ENCODE assay signal across 17 cellular contexts in genomic region chr20:52999040-52999439, GRCh38. TPM values are rescaled to one million over a fixed set of nuclear protein-coding genes. Genes with fewer than 3 reads are reported as not detected.
DNase-seq lines count a peak whose midpoint lies in the region; ATAC-seq and TF ChIP-seq lines count a peak whose summit lies in the region.
"Had no signal": no experiment of that assay in that cellular context is flagged by ENCODE, and none has a peak within 500 bp of the region (broad histone marks: within the 10 kb centered on the region; RNA-seq: fewer than 3 reads in every experiment).

No MANE protein-coding gene starts in this region.

- peak overlapping the region; percentile 75 for H3K27ac Mint-ChIP-seq in activated CD4-positive, alpha-beta memory T cell treated with anti-CD3 and anti-CD28 coated beads for 36 hours
- H3K27ac Mint-ChIP-seq in activated CD4-positive, alpha-beta memory T cell treated with anti-CD3 and anti-CD28 coated beads, Interleukin-2, amount 10 ng/mL, durations not matched to agents 7 days and 5 days = no peak overlapping the region
- peak overlapping the region in 2 of 3 donors; percentile 7 to 59 for H3K27ac Mint-ChIP-seq in CD4-positive, CD25-positive, alpha-beta regulatory T cell
- H3K27ac Mint-ChIP-seq in naive thymus-derived CD8-positive, alpha-beta T cell = peak overlapping the region in 9 of 10 donors; percentile 57 to 92 (median 80)
- no peak overlapping the region for H3K27ac Mint-ChIP-seq in glutamatergic neuron (ENCODE audit: unreplicated experiment)

- peaks cover 22% of the 10 kb centered on the region for H3K36me3 Mint-ChIP-seq in activated CD4-positive, alpha-beta memory T cell treated with anti-CD3 and anti-CD28 coated beads for 36 hours
- no peaks in the 10 kb centered on the region for H3K36me3 Mint-ChIP-seq in activated CD4-positive, alpha-beta memory T cell treated with anti-CD3 and anti-CD28 coated beads, Interleukin-2, amount 10 ng/mL, durations not matched to agents 7 days and 5 days (ENCODE audit: low read depth)
- H3K36me3 Mint-ChIP-seq in CD4-positive, CD25-positive, alpha-beta regulatory T cell = peaks cover 1% of the 10 kb centered on the region
- H3K36me3 Mint-ChIP-seq in naive thymus-derived CD8-positive, alpha-beta T cell = no peaks in the 10 kb centered on the region
- no peaks in the 10 kb centered on the region for H3K36me3 Mint-ChIP-seq in glutamatergic neuron (ENCODE audit: unreplicated experiment)

- intact Hi-C loops in activated CD4-positive, alpha-beta memory T cell treated with anti-CD3 and anti-CD28 coated beads for 36 hours (cut with micrococcal nuclease) = no loop called here

- no peaks in the 10 kb centered on the region for H4K20me1 ChIP-seq in OCI-LY1 (ENCODE audit: insufficient read depth, low read length)
- H4K20me1 ChIP-seq: BLaER1 treated with 17β-estradiol and CSF1 and Interleukin-3, amounts not matched to agents 10 nM and 100 nM had no signal

- no peak overlapping the region for H3K27ac ChIP-seq in CD4-positive, CD25-positive, alpha-beta regulatory T cell (ENCODE audit: insufficient read depth, low read length, poor library complexity, severe bottlenecking)
- H3K27ac ChIP-seq in OCI-LY1 (ENCODE audit: low read depth, low read length, poor library complexity, severe bottlenecking) (peak overlapping the region; percentile 98), suprapubic skin (no peak overlapping the region)
- H3K27ac ChIP-seq: BLaER1 treated with 17β-estradiol and CSF1 and Interleukin-3, amounts not matched to agents 10 nM and 100 nM; HL-60 had no signal

- POLR2A ChIA-PET in activated CD4-positive, alpha-beta memory T cell treated with anti-CD3 and anti-CD28 coated beads for 36 hours (lab: Charles Lee) = interaction anchor here (1.0 kb wide), 1 partner anchor 79 kb away, joined by 3 read pairs; no protein-coding TSS in a partner anchor
- POLR2A ChIA-PET in activated CD4-positive, alpha-beta memory T cell treated with anti-CD3 and anti-CD28 coated beads, Interleukin-2, amount 10 ng/mL, durations not matched to agents 7 days and 5 days (lab: Charles Lee) = interaction anchor here (1.4 kb wide), 1 partner anchor 19 kb away, joined by 3 read pairs; no protein-coding TSS in a partner anchor
- POLR2A ChIA-PET in naive thymus-derived CD8-positive, alpha-beta T cell (lab: Charles Lee) = interaction anchor here (0.5 to 3.1 kb wide), 4 partner anchors 19 to 766 kb away, joined by 3 to 28 read pairs (median 3); no protein-coding TSS in a partner anchor

- ATAC-seq in CD4-positive, CD25-positive, alpha-beta regulatory T cell (ENCODE audit: low read depth in 2 of 2) = no peak
- ATAC-seq in naive thymus-derived CD8-positive, alpha-beta T cell = no peak
- ATAC-seq: HCT116 had no signal

- H3K36me3 ChIP-seq in CD4-positive, CD25-positive, alpha-beta regulatory T cell (ENCODE audit: control insufficient read depth, insufficient read depth, low read length) = no peaks in the 10 kb centered on the region
- H3K36me3 ChIP-seq in OCI-LY1 (ENCODE audit: insufficient read depth, low read length) (no peaks in the 10 kb centered on the region), suprapubic skin (no peaks in the 10 kb centered on the region)
- H3K36me3 ChIP-seq: BLaER1 treated with 17β-estradiol and CSF1 and Interleukin-3, amounts not matched to agents 10 nM and 100 nM had no signal

- CTCF ChIA-PET in activated CD4-positive, alpha-beta memory T cell treated with anti-CD3 and anti-CD28 coated beads for 36 hours (lab: Charles Lee) = interaction anchor here (0.6 kb wide), 1 partner anchor 160 kb away, joined by 3 read pairs; no protein-coding TSS in a partner anchor
- CTCF ChIA-PET in activated CD4-positive, alpha-beta memory T cell treated with anti-CD3 and anti-CD28 coated beads, Interleukin-2, amount 10 ng/mL, durations not matched to agents 7 days and 5 days (lab: Charles Lee) = no interaction called here

- H2AFZ ChIP-seq in OCI-LY1 (ENCODE audit: low read length) = no peak overlapping the region

- no peaks in the 10 kb centered on the region for H3K27me3 ChIP-seq in CD4-positive, CD25-positive, alpha-beta regulatory T cell (ENCODE audit: control insufficient read depth, insufficient read depth, low read length)
- H3K27me3 ChIP-seq in OCI-LY1 (ENCODE audit: insufficient read depth, low read length) = no peaks in the 10 kb centered on the region
- H3K27me3 ChIP-seq in suprapubic skin = no peaks in the 10 kb centered on the region
- H3K27me3 ChIP-seq: BLaER1 treated with 17β-estradiol and CSF1 and Interleukin-3, amounts not matched to agents 10 nM and 100 nM had no signal

- H3K9me3 Mint-ChIP-seq in activated CD4-positive, alpha-beta memory T cell treated with anti-CD3 and anti-CD28 coated beads for 36 hours = no peaks in the 10 kb centered on the region
- no peaks in the 10 kb centered on the region for H3K9me3 Mint-ChIP-seq in activated CD4-positive, alpha-beta memory T cell treated with anti-CD3 and anti-CD28 coated beads, Interleukin-2, amount 10 ng/mL, durations not matched to agents 7 days and 5 days
- peaks cover 0 to 1% (median 0%) of the 10 kb centered on the region in 7 donors for H3K9me3 Mint-ChIP-seq in CD4-positive, CD25-positive, alpha-beta regulatory T cell
- peaks cover 0 to 2% (median 0%) of the 10 kb centered on the region in 9 donors for H3K9me3 Mint-ChIP-seq in naive thymus-derived CD8-positive, alpha-beta T cell
- H3K9me3 Mint-ChIP-seq in glutamatergic neuron (ENCODE audit: unreplicated experiment) = peaks cover 5% of the 10 kb centered on the region

- no peaks in the 10 kb centered on the region for H3K9me3 ChIP-seq in CD4-positive, CD25-positive, alpha-beta regulatory T cell (ENCODE audit: control insufficient read depth in 2 of 2, low read length in 2 of 2)
- H3K9me3 ChIP-seq in OCI-LY1 (ENCODE audit: low read length) (no peaks in the 10 kb centered on the region), suprapubic skin (no peaks in the 10 kb centered on the region)
- H3K9me3 ChIP-seq: BLaER1 treated with 17β-estradiol and CSF1 and Interleukin-3, amounts not matched to agents 10 nM and 100 nM had no signal

- no peak overlapping the region for H3K4me3 ChIP-seq in CD4-positive, CD25-positive, alpha-beta regulatory T cell (ENCODE audit: low read depth, low read length)
- H3K4me3 ChIP-seq in OCI-LY1 (ENCODE audit: low read depth, low read length, poor library complexity, severe bottlenecking) (no peak overlapping the region), suprapubic skin (no peak overlapping the region)
- H3K4me3 ChIP-seq: BLaER1 treated with 17β-estradiol and CSF1 and Interleukin-3, amounts not matched to agents 10 nM and 100 nM had no signal

- no peak overlapping the region for H3K4me3 Mint-ChIP-seq in activated CD4-positive, alpha-beta memory T cell treated with anti-CD3 and anti-CD28 coated beads for 36 hours
- H3K4me3 Mint-ChIP-seq in activated CD4-positive, alpha-beta memory T cell treated with anti-CD3 and anti-CD28 coated beads, Interleukin-2, amount 10 ng/mL, durations not matched to agents 7 days and 5 days = no peak overlapping the region
- H3K4me3 Mint-ChIP-seq in CD4-positive, CD25-positive, alpha-beta regulatory T cell = no peak overlapping the region
- no peak overlapping the region for H3K4me3 Mint-ChIP-seq in naive thymus-derived CD8-positive, alpha-beta T cell
- H3K4me3 Mint-ChIP-seq in glutamatergic neuron (ENCODE audit: unreplicated experiment) = no peak overlapping the region

- peaks cover 13% of the 10 kb centered on the region for H3F3A ChIP-seq in OCI-LY1 (ENCODE audit: insufficient read depth, low read length)

- TF ChIP-seq CTCF in OCI-LY1 (IDR thresholded peaks at IDR 0.05; ENCODE audit: low read length) = no peak
- no peak for TF ChIP-seq CTCF in glutamatergic neuron (IDR thresholded peaks at IDR 0.05; ENCODE audit: partially characterized antibody, unreplicated experiment)
- TF ChIP-seq CTCF in suprapubic skin (IDR thresholded peaks at IDR 0.05) = no peak

- H3K4me2 ChIP-seq in OCI-LY1 (ENCODE audit: low read length) = no peak overlapping the region
- H3K4me2 ChIP-seq: BLaER1 treated with 17β-estradiol and CSF1 and Interleukin-3, amounts not matched to agents 10 nM and 100 nM had no signal

- no peaks in the 10 kb centered on the region for H3K79me2 ChIP-seq in OCI-LY1 (ENCODE audit: insufficient read depth, low read length)

- WGBS in suprapubic skin = 88% methylated on average over 2 of the region's 2 CpGs

- H3K4me1 ChIP-seq in CD4-positive, CD25-positive, alpha-beta regulatory T cell (ENCODE audit: control insufficient read depth, insufficient read depth, low read length, poor library complexity, severe bottlenecking) = peaks cover 8% of the 10 kb centered on the region
- H3K4me1 ChIP-seq in OCI-LY1 (ENCODE audit: insufficient read depth, low read length, severe bottlenecking) = peaks cover 66% of the 10 kb centered on the region
- peaks cover 7% of the 10 kb centered on the region for H3K4me1 ChIP-seq in suprapubic skin

- H3K9me2 ChIP-seq in OCI-LY1 (ENCODE audit: low read depth, low read length) = no peaks in the 10 kb centered on the region

- no peak for TF ChIP-seq EP300 in suprapubic skin (IDR thresholded peaks at IDR 0.05)

- no peak for DNase-seq in activated CD4-positive, alpha-beta memory T cell treated with anti-CD3 and anti-CD28 coated beads for 36 hours
- DNase-seq in activated CD4-positive, alpha-beta memory T cell treated with anti-CD3 and anti-CD28 coated beads, Interleukin-2, amount 10 ng/mL, durations not matched to agents 7 days and 5 days = no peak
- no peak for DNase-seq in CD4-positive, CD25-positive, alpha-beta regulatory T cell
- DNase-seq in naive thymus-derived CD8-positive, alpha-beta T cell = no peak
- no peak for DNase-seq in glutamatergic neuron
- DNase-seq in suprapubic skin (ENCODE audit: low spot score in 2 of 2) = no peak
- DNase-seq: DMS79, GOT3, NCI-H1417 treated with DMSO at 0.1 percent for 48 hours, NCI-H1930, NCI-H345, NCI-H526 had no signal

- no peak overlapping the region for H3K9ac ChIP-seq in OCI-LY1 (ENCODE audit: low read length)
- H3K9ac ChIP-seq: BLaER1 treated with 17β-estradiol and CSF1 and Interleukin-3, amounts not matched to agents 10 nM and 100 nM had no signal

- no peak for TF ChIP-seq POLR2A in suprapubic skin (IDR thresholded peaks at IDR 0.05)

- H3K4me1 Mint-ChIP-seq in activated CD4-positive, alpha-beta memory T cell treated with anti-CD3 and anti-CD28 coated beads for 36 hours (ENCODE audit: low read depth) = peaks cover 70% of the 10 kb centered on the region
- H3K4me1 Mint-ChIP-seq in activated CD4-positive, alpha-beta memory T cell treated with anti-CD3 and anti-CD28 coated beads, Interleukin-2, amount 10 ng/mL, durations not matched to agents 7 days and 5 days = peaks cover 26% of the 10 kb centered on the region
- peaks cover 9 to 32% (median 14%) of the 10 kb centered on the region in 4 donors for H3K4me1 Mint-ChIP-seq in CD4-positive, CD25-positive, alpha-beta regulatory T cell
- H3K4me1 Mint-ChIP-seq in naive thymus-derived CD8-positive, alpha-beta T cell = peaks cover 24 to 48% (median 35%) of the 10 kb centered on the region in 4 donors
- peaks cover 25% of the 10 kb centered on the region for H3K4me1 Mint-ChIP-seq in glutamatergic neuron (ENCODE audit: low read depth, unreplicated experiment)

- no peaks in the 10 kb centered on the region for H3K27me3 Mint-ChIP-seq in activated CD4-positive, alpha-beta memory T cell treated with anti-CD3 and anti-CD28 coated beads for 36 hours
- no peaks in the 10 kb centered on the region for H3K27me3 Mint-ChIP-seq in activated CD4-positive, alpha-beta memory T cell treated with anti-CD3 and anti-CD28 coated beads, Interleukin-2, amount 10 ng/mL, durations not matched to agents 7 days and 5 days
- H3K27me3 Mint-ChIP-seq in CD4-positive, CD25-positive, alpha-beta regulatory T cell = no peaks in the 10 kb centered on the region
- H3K27me3 Mint-ChIP-seq in naive thymus-derived CD8-positive, alpha-beta T cell = no peaks in the 10 kb centered on the region
- H3K27me3 Mint-ChIP-seq in glutamatergic neuron (ENCODE audit: unreplicated experiment) = peaks cover 3% of the 10 kb centered on the region

RNA-seq across cellular contexts. Expression of gene TSHZ2, which starts 26.9 kb away (rescaled TPM):
- 10 to 100 TPM; 28.9 to 36.0 TPM for total RNA-seq in activated CD4-positive, alpha-beta memory T cell treated with anti-CD3 and anti-CD28 coated beads for 36 hours
- 1 to 10 TPM; 5.4 to 7.1 TPM for total RNA-seq in activated CD4-positive, alpha-beta memory T cell treated with anti-CD3 and anti-CD28 coated beads, Interleukin-2, amount 10 ng/mL, durations not matched to agents 7 days and 5 days
- 41.7 TPM for total RNA-seq in CD4-positive, CD25-positive, alpha-beta regulatory T cell
- 1 to 10 TPM in 3 of 4 donors, under 1 TPM in 1; 1.00 to 3.5 (median 1.9) TPM for polyA plus RNA-seq in CD4-positive, CD25-positive, alpha-beta regulatory T cell
- 10 to 100 TPM in 1 of 2 experiments, 1 to 10 TPM in 1; 9.6 to 10.0 TPM for total RNA-seq in naive thymus-derived CD8-positive, alpha-beta T cell
- polyA plus RNA-seq in naive thymus-derived CD8-positive, alpha-beta T cell = under 1 TPM in 2 of 3 donors, not detected in 1; 0.42 to 0.63 TPM
- total RNA-seq in glutamatergic neuron (ENCODE audit: unreplicated experiment) = 10.0 TPM
- total RNA-seq in suprapubic skin = 10 to 100 TPM; 10.2 to 24.7 (median 19.2) TPM
- total RNA-seq: HT1080 had no signal

Comparison
In these comparisons a context has a peak if more than half of its experiments do, and no peak if none do; other contexts are left out.
1. H3K27ac Mint-ChIP-seq: peak in activated CD4-positive, alpha-beta memory T cell treated with anti-CD3 and anti-CD28 coated beads for 36 hours (single experiment), CD4-positive, CD25-positive, alpha-beta regulatory T cell (2 of 3) and naive thymus-derived CD8-positive, alpha-beta T cell (9 of 10); none in activated CD4-positive, alpha-beta memory T cell treated with anti-CD3 and anti-CD28 coated beads, Interleukin-2, amount 10 ng/mL, durations not matched to agents 7 days and 5 days (single experiment) and glutamatergic neuron (single experiment).